21 cellular contexts compared by ENCODE assay signal in the genomic region with DNA sequence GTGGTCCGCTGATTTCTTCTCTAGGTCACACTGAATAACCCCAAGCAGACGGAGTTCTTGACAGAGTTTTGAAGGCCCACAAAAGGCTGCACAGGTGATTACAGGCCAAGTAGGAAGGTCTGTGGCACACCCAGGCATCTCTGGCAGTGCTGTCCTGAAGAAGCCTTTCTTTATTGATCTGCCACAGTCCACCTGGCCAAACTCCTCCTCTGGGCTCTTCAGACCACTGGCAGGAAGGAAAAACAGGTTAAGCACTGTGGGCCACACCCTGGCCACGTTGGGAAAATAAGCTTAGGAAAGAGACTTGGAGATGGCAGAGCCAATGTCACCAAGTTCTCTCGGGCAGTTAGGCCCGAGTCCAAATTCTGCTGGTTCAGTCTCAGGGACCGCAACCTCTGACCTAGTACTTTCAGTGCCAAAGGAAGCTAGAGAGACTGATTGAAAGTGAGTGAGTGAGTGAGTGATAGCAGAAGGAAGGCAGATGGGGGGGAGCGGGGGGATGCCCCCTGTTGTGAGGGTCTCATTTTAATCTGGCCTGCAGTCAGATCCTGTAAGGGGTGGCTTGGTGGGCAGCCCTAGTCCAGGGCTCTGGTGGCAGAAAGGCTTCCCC.
DNase-seq lines count a peak whose midpoint lies in the region; ATAC-seq and TF ChIP-seq lines count a peak whose summit lies in the region.
"Had no signal": no experiment of that assay in that cellular context is flagged by ENCODE, and none has a peak within 500 bp of the region (broad histone marks: within the 10 kb centered on the region; RNA-seq: fewer than 3 reads in every experiment).

No MANE protein-coding gene starts in this region.

- no peak for ATAC-seq in T-helper 17 cell
- no peak for ATAC-seq in lung (ENCODE audit: insufficient read depth, low FRiP score)
- no peak for ATAC-seq in stimulated activated naive B cell treated with anti-CD40 and anti-IgM and Interleukin-4, amounts not matched to agents 10 μg/mL and 1 μg/mL and 100 μg/mL, for 72 hours (replicated peaks)
- no peak for ATAC-seq in GM19324 (IDR thresholded peaks at IDR 0.05; ENCODE audit: low FRiP score, unreplicated experiment)
- no peak for ATAC-seq in GM19452 (IDR thresholded peaks at IDR 0.05; ENCODE audit: unreplicated experiment)
- ATAC-seq: A549, Right ventricle myocardium inferior had no signal

- no peak overlapping the region for H2AFZ ChIP-seq in smooth muscle cell (ENCODE audit: low read depth)

- no peaks in the 10 kb centered on the region for H3K4me1 ChIP-seq in lung (ENCODE audit: control insufficient read depth in 2 of 2, insufficient read depth in 2 of 2, low read length in 2 of 2)
- no peaks in the 10 kb centered on the region for H3K4me1 ChIP-seq in smooth muscle cell (ENCODE audit: low read depth)
- H3K4me1 ChIP-seq: A549, SJSA1 had no signal

- no peaks in the 10 kb centered on the region for H3F3A ChIP-seq in smooth muscle cell (ENCODE audit: low read depth)

- H3K4me2 ChIP-seq in smooth muscle cell = no peak overlapping the region
- H3K4me2 ChIP-seq: A549; BLaER1 treated with 17β-estradiol and CSF1 and Interleukin-3, amounts not matched to agents 10 nM and 100 nM had no signal

- WGBS in lung, 2 donors = 63 to 74% methylated on average over 7 of the region's 7 CpGs
- 91% methylated on average over 7 of the region's 7 CpGs for WGBS in smooth muscle cell (ENCODE audit: low lambda C conversion rate)

- no peak overlapping the region for H3K27ac ChIP-seq in lung (ENCODE audit: low read depth in 1 of 2, low read length in 1 of 2)
- no peak overlapping the region for H3K27ac ChIP-seq in smooth muscle cell (ENCODE audit: low read depth)
- H3K27ac ChIP-seq: A549; BLaER1 treated with 17β-estradiol and CSF1 and Interleukin-3, amounts not matched to agents 10 nM and 100 nM; SJSA1 had no signal

- peaks cover 39% of the 10 kb centered on the region for H3K27me3 Mint-ChIP-seq in activated naive CD4-positive, alpha-beta T cell treated with anti-CD3 and anti-CD28 coated beads, Interleukin-2, amount 10 ng/mL, durations not matched to agents 7 days and 5 days
- no peaks in the 10 kb centered on the region for H3K27me3 Mint-ChIP-seq in T-helper 17 cell
- H3K27me3 Mint-ChIP-seq in stimulated activated naive B cell treated with anti-CD40 and anti-IgM and Interleukin-4, amounts not matched to agents 10 μg/mL and 1 μg/mL and 100 μg/mL, for 72 hours = peaks cover 0 to 6% of the 10 kb centered on the region in 2 donors
- H3K27me3 Mint-ChIP-seq: CD4-positive, alpha-beta T cell had no signal

- H3K9me3 ChIP-seq in T-helper 17 cell (ENCODE audit: control insufficient read depth, low read length, poor library complexity, severe bottlenecking) (no peaks in the 10 kb centered on the region), lung (ENCODE audit: control insufficient read depth in 2 of 2, insufficient read depth in 1 of 2, low read length in 1 of 2) (no peaks in the 10 kb centered on the region), smooth muscle cell (replicated peaks; ENCODE audit: low read depth) (no peaks in the 10 kb centered on the region)
- H3K9me3 ChIP-seq: A549; BLaER1 treated with 17β-estradiol and CSF1 and Interleukin-3, amounts not matched to agents 10 nM and 100 nM; SJSA1 had no signal

- no peaks in the 10 kb centered on the region for H3K79me2 ChIP-seq in smooth muscle cell (ENCODE audit: low read depth)

- H3K27me3 ChIP-seq in lung (ENCODE audit: control insufficient read depth, insufficient read depth) (no peaks in the 10 kb centered on the region), smooth muscle cell (ENCODE audit: low read depth) (peaks cover 13% of the 10 kb centered on the region)
- H3K27me3 ChIP-seq: BLaER1 treated with 17β-estradiol and CSF1 and Interleukin-3, amounts not matched to agents 10 nM and 100 nM had no signal

- H3K36me3 Mint-ChIP-seq in activated naive CD4-positive, alpha-beta T cell treated with anti-CD3 and anti-CD28 coated beads, Interleukin-2, amount 10 ng/mL, durations not matched to agents 7 days and 5 days = no peaks in the 10 kb centered on the region
- H3K36me3 Mint-ChIP-seq in T-helper 17 cell (ENCODE audit: low read depth) = no peaks in the 10 kb centered on the region
- no peaks in the 10 kb centered on the region for H3K36me3 Mint-ChIP-seq in stimulated activated naive B cell treated with anti-CD40 and anti-IgM and Interleukin-4, amounts not matched to agents 10 μg/mL and 1 μg/mL and 100 μg/mL, for 72 hours

- H4K20me1 ChIP-seq in smooth muscle cell (ENCODE audit: low read depth) = no peaks in the 10 kb centered on the region
- H4K20me1 ChIP-seq: BLaER1 treated with 17β-estradiol and CSF1 and Interleukin-3, amounts not matched to agents 10 nM and 100 nM had no signal

- no peak overlapping the region for H3K9ac ChIP-seq in smooth muscle cell (ENCODE audit: low read depth)
- H3K9ac ChIP-seq: BLaER1 treated with 17β-estradiol and CSF1 and Interleukin-3, amounts not matched to agents 10 nM and 100 nM had no signal

- H3K27ac Mint-ChIP-seq in activated naive CD4-positive, alpha-beta T cell treated with anti-CD3 and anti-CD28 coated beads, Interleukin-2, amount 10 ng/mL, durations not matched to agents 7 days and 5 days = peak overlapping the region; percentile 7
- H3K27ac Mint-ChIP-seq in T-helper 17 cell = peak overlapping the region; percentile 91
- peak overlapping the region; percentile 22 for H3K27ac Mint-ChIP-seq in stimulated activated naive B cell treated with anti-CD40 and anti-IgM and Interleukin-4, amounts not matched to agents 10 μg/mL and 1 μg/mL and 100 μg/mL, for 72 hours
- H3K27ac Mint-ChIP-seq: CD4-positive, alpha-beta T cell had no signal

- H3K9me3 Mint-ChIP-seq in activated naive CD4-positive, alpha-beta T cell treated with anti-CD3 and anti-CD28 coated beads, Interleukin-2, amount 10 ng/mL, durations not matched to agents 7 days and 5 days = no peaks in the 10 kb centered on the region
- H3K9me3 Mint-ChIP-seq in stimulated activated naive B cell treated with anti-CD40 and anti-IgM and Interleukin-4, amounts not matched to agents 10 μg/mL and 1 μg/mL and 100 μg/mL, for 72 hours = no peaks in the 10 kb centered on the region
- H3K9me3 Mint-ChIP-seq: CD4-positive, alpha-beta T cell had no signal

- H3K4me3 ChIP-seq in lung (no peak overlapping the region), smooth muscle cell (no peak overlapping the region)
- H3K4me3 ChIP-seq: A549; BLaER1 treated with 17β-estradiol and CSF1 and Interleukin-3, amounts not matched to agents 10 nM and 100 nM; SJSA1 had no signal

- DNase-seq in activated naive CD4-positive, alpha-beta T cell treated with anti-CD3 and anti-CD28 coated beads, Interleukin-2, amount 10 ng/mL, durations not matched to agents 7 days and 5 days = no peak
- DNase-seq in activated naive CD4-positive, alpha-beta T cell (lab: John Stamatoyannopoulos, UW) = no peak
- DNase-seq in T-helper 17 cell (no peak), lung (ENCODE audit: low spot score) (peak; percentile 1), smooth muscle cell (lab: John Stamatoyannopoulos, UW; ENCODE audit: unreplicated experiment) (no peak)
- DNase-seq in stimulated activated naive B cell treated with anti-CD40 and anti-IgM and Interleukin-4, amounts not matched to agents 10 μg/mL and 1 μg/mL and 100 μg/mL, for 72 hours = no peak
- DNase-seq: AML-193; CD4-positive, alpha-beta T cell; NCI-H1092 treated with DMSO at 0.1 percent for 48 hours; NCI-H1436; NCI-H187 treated with DMSO at 0.1 percent for 48 hours; NCI-H2171 treated with DMSO at 0.1 percent for 48 hours; NCI-H345; NCI-H524 treated with DMSO at 0.1 percent for 48 hours; NCI-H774 had no signal

- CTCF ChIA-PET in activated naive CD4-positive, alpha-beta T cell treated with anti-CD3 and anti-CD28 coated beads, Interleukin-2, amount 10 ng/mL, durations not matched to agents 7 days and 5 days (lab: Charles Lee) = no interaction called here

- H3K4me3 Mint-ChIP-seq in activated naive CD4-positive, alpha-beta T cell treated with anti-CD3 and anti-CD28 coated beads, Interleukin-2, amount 10 ng/mL, durations not matched to agents 7 days and 5 days = no peak overlapping the region
- no peak overlapping the region for H3K4me3 Mint-ChIP-seq in T-helper 17 cell
- H3K4me3 Mint-ChIP-seq in stimulated activated naive B cell treated with anti-CD40 and anti-IgM and Interleukin-4, amounts not matched to agents 10 μg/mL and 1 μg/mL and 100 μg/mL, for 72 hours = no peak overlapping the region
- H3K4me3 Mint-ChIP-seq: CD4-positive, alpha-beta T cell had no signal

- H3K36me3 ChIP-seq in lung (ENCODE audit: control insufficient read depth in 2 of 2, insufficient read depth in 2 of 2, low read length in 2 of 2) (no peaks in the 10 kb centered on the region), smooth muscle cell (ENCODE audit: low read depth) (no peaks in the 10 kb centered on the region)
- H3K36me3 ChIP-seq: SJSA1 had no signal

- TF ChIP-seq CTCF in lung (IDR thresholded peaks at IDR 0.05; ENCODE audit: control extremely low read depth, extremely low read depth) = no peak
- TF ChIP-seq CTCF in smooth muscle cell (IDR thresholded peaks at IDR 0.05; ENCODE audit: borderline replicate concordance, insufficient read depth, poor library complexity, severe bottlenecking) = no peak

- H3K4me1 Mint-ChIP-seq in activated naive CD4-positive, alpha-beta T cell treated with anti-CD3 and anti-CD28 coated beads, Interleukin-2, amount 10 ng/mL, durations not matched to agents 7 days and 5 days = peaks cover 7% of the 10 kb centered on the region
- H3K4me1 Mint-ChIP-seq in T-helper 17 cell = peaks cover 2% of the 10 kb centered on the region
- no peaks in the 10 kb centered on the region for H3K4me1 Mint-ChIP-seq in stimulated activated naive B cell treated with anti-CD40 and anti-IgM and Interleukin-4, amounts not matched to agents 10 μg/mL and 1 μg/mL and 100 μg/mL, for 72 hours

Comparison
In these comparisons a context has a peak if more than half of its experiments do, and no peak if none do; other contexts are left out.
1. H3K27ac Mint-ChIP-seq: peak in every context shown above with its lines; median percentile 91 in T-helper 17 cell; 22 in stimulated activated naive B cell treated with anti-CD40 and anti-IgM and Interleukin-4, amounts not matched to agents 10 μg/mL and 1 μg/mL and 100 μg/mL, for 72 hours; 7 in activated naive CD4-positive, alpha-beta T cell treated with anti-CD3 and anti-CD28 coated beads, Interleukin-2, amount 10 ng/mL, durations not matched to agents 7 days and 5 days.